Comparison of ENCODE assay signal across 9 cellular contexts in the genomic region with DNA sequence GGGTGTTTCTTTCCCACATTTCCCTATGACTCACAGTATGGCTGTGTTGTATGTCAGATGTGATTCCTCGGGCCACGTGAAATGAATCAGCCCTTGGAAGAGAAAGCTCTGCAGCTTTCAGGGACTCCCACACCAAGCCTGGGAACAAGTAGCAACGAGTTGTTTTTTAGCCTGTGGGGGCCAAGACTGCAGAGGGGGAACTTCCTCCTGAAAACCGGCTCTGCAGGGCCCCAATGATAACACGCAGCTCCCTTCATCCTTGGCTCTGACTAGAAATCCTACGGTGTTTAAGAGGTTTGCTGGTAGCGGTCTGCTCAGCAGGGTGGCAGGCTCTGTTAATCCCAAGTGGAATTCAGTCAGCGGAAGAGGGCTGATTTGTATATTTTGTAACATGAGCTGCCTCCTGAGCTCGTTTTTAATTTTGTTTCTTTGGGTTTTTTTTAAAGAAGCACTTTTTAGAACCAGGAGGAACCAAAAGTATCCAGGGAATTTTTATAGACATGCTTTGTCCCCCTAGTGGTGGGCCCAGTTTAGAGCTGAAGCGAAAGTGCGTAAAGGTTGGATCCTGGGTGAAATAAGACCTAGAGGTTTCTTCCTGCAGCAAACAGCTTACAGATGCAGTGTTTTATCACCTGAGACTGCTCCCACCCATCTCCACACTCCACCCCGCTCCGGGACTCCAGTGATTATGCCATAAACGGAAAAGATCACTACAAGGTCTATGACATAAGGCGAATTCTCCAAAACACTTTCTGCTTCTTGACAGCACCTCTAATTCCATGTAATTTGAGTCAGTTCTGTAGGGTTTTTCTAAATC. TPM values are rescaled to one million over a fixed set of nuclear protein-coding genes. Genes with fewer than 3 reads are reported as not detected.
DNase-seq lines count a peak whose midpoint lies in the region; ATAC-seq and TF ChIP-seq lines count a peak whose summit lies in the region.
"Had no signal": no experiment of that assay in that cellular context is flagged by ENCODE, and none has a peak within 500 bp of the region (broad histone marks: within the 10 kb centered on the region; RNA-seq: fewer than 3 reads in every experiment).

No MANE protein-coding gene starts in this region.

- 0 out of 2 replicates have a peak overlapping the region, but pooled peaks have one; percentile 20 for H2AFZ ChIP-seq in GM23338
- H2AFZ ChIP-seq in OCI-LY1 (ENCODE audit: low read length), result no peak overlapping the region

- H3K27ac ChIP-seq in GM23338 (ENCODE audit: low read depth) (peak overlapping the region; percentile 80), OCI-LY1 (ENCODE audit: low read depth, low read length, poor library complexity, severe bottlenecking) (no peak overlapping the region)
- H3K27ac ChIP-seq: neutrophil had no signal

- no peaks in the 10 kb centered on the region; the same call in 1 of the 2 replicates for H3K36me3 ChIP-seq in GM23338 (ENCODE audit: insufficient read depth)
- no peaks in the 10 kb centered on the region for H3K36me3 ChIP-seq in OCI-LY1 (ENCODE audit: insufficient read depth, low read length)
- H3K36me3 ChIP-seq: neutrophil had no signal

- H3K27me3 ChIP-seq in GM23338 (ENCODE audit: insufficient read depth) (no peaks in the 10 kb centered on the region), OCI-LY1 (ENCODE audit: insufficient read depth, low read length) (no peaks in the 10 kb centered on the region)
- H3K27me3 ChIP-seq: neutrophil had no signal

- H3F3A ChIP-seq in GM23338 (replicated peaks; ENCODE audit: low read depth) (peaks cover 8% of the 10 kb centered on the region; the same call in 1 of the 2 replicates), OCI-LY1 (ENCODE audit: insufficient read depth, low read length) (no peaks in the 10 kb centered on the region)

- H3K9ac ChIP-seq in OCI-LY1 (ENCODE audit: low read length), result no peak overlapping the region

- H3K9me2 ChIP-seq in GM23338 (ENCODE audit: insufficient read depth), result no peaks in the 10 kb centered on the region
- no peaks in the 10 kb centered on the region for H3K9me2 ChIP-seq in OCI-LY1 (ENCODE audit: low read depth, low read length)

- H3K4me2 ChIP-seq in GM23338 (peak overlapping the region; percentile 12), OCI-LY1 (ENCODE audit: low read length) (no peak overlapping the region)

- peak; percentile 45 for DNase-seq in 8988T
- DNase-seq in GM23338 (ENCODE audit: low spot score), result peak; percentile 88
- peak; percentile 49 for DNase-seq in endothelial cell (ENCODE audit: low spot score)
- peak; percentile 28 to 68 for DNase-seq in mesothelial cell of epicardium (ENCODE audit: low spot score in 2 of 2, unreplicated experiment in 2 of 2)
- DNase-seq in stimulated activated naive CD4-positive, alpha-beta T cell treated with Interleukin-2 at 50 U/mL for 16 hours (lab: John Stamatoyannopoulos, UW), result no peak

- H3K36me3 Mint-ChIP-seq in GM23338 (ENCODE audit: low read depth), result 0 out of 3 replicates have a peak, but pooled peaks cover under 1% of the 10 kb centered on the region
- no peaks in the 10 kb centered on the region for H3K36me3 Mint-ChIP-seq in endothelial cell (ENCODE audit: low read depth, unreplicated experiment)
- peaks cover 5% of the 10 kb centered on the region for H3K36me3 Mint-ChIP-seq in mesothelial cell of epicardium

- peaks cover 19% of the 10 kb centered on the region for H3K4me1 ChIP-seq in GM23338 (ENCODE audit: insufficient read depth)
- H3K4me1 ChIP-seq in OCI-LY1 (ENCODE audit: insufficient read depth, low read length, severe bottlenecking), result no peaks in the 10 kb centered on the region

- peaks cover 39% of the 10 kb centered on the region for H3K4me1 Mint-ChIP-seq in GM23338
- peaks cover 13% of the 10 kb centered on the region for H3K4me1 Mint-ChIP-seq in endothelial cell (ENCODE audit: unreplicated experiment)
- H3K4me1 Mint-ChIP-seq in mesothelial cell of epicardium, result peaks cover 33% of the 10 kb centered on the region

- H3K27ac Mint-ChIP-seq in GM23338, result peak overlapping the region; percentile 83
- H3K27ac Mint-ChIP-seq in endothelial cell (ENCODE audit: unreplicated experiment), result no peak overlapping the region
- peak overlapping the region; percentile 95 for H3K27ac Mint-ChIP-seq in mesothelial cell of epicardium

- TF ChIP-seq CTCF in GM23338 (conservative IDR thresholded peaks at IDR 0.05; ENCODE audit: low read depth in 2 of 2), result peak; percentile 58 to 98
- TF ChIP-seq CTCF in OCI-LY1 (IDR thresholded peaks at IDR 0.05; ENCODE audit: low read length), result peak; percentile 64
- TF ChIP-seq CTCF in endothelial cell (IDR thresholded peaks at IDR 0.05; ENCODE audit: unreplicated experiment), result peak; percentile 86
- peak; percentile 90 for TF ChIP-seq CTCF in mesothelial cell of epicardium (IDR thresholded peaks at IDR 0.05; ENCODE audit: unreplicated experiment)

- H3K9me3 ChIP-seq in OCI-LY1 (ENCODE audit: low read length), result no peaks in the 10 kb centered on the region
- H3K9me3 ChIP-seq: neutrophil had no signal

- H3K4me3 Mint-ChIP-seq in GM23338, result peak overlapping the region; percentile 52
- H3K4me3 Mint-ChIP-seq in endothelial cell (ENCODE audit: unreplicated experiment), result peak overlapping the region; percentile 53
- H3K4me3 Mint-ChIP-seq in mesothelial cell of epicardium, result peak overlapping the region; percentile 67

- H3K9me3 Mint-ChIP-seq in GM23338, result no peaks in the 10 kb centered on the region
- H3K9me3 Mint-ChIP-seq in endothelial cell (ENCODE audit: unreplicated experiment), result no peaks in the 10 kb centered on the region
- H3K9me3 Mint-ChIP-seq in mesothelial cell of epicardium, result no peaks in the 10 kb centered on the region

- ATAC-seq in GM23338 (peak; percentile 93), GM19467 (IDR thresholded peaks at IDR 0.05; ENCODE audit: unreplicated experiment) (no peak), GM19035 (IDR thresholded peaks at IDR 0.05; ENCODE audit: unreplicated experiment) (no peak)

- H4K20me1 ChIP-seq in GM23338 (replicated peaks; ENCODE audit: insufficient read depth), result no peaks in the 10 kb centered on the region
- H4K20me1 ChIP-seq in OCI-LY1 (ENCODE audit: insufficient read depth, low read length), result no peaks in the 10 kb centered on the region

- H3K79me2 ChIP-seq in GM23338 (replicated peaks; ENCODE audit: insufficient read depth) (no peaks in the 10 kb centered on the region), OCI-LY1 (ENCODE audit: insufficient read depth, low read length) (no peaks in the 10 kb centered on the region)

- peak overlapping the region; percentile 13 for H3K4me3 ChIP-seq in GM23338
- no peak overlapping the region for H3K4me3 ChIP-seq in OCI-LY1 (ENCODE audit: low read depth, low read length, poor library complexity, severe bottlenecking)

- H3K27me3 Mint-ChIP-seq in GM23338 (ENCODE audit: insufficient read depth, low read depth, poor library complexity), result peaks cover 4% of the 10 kb centered on the region
- no peaks in the 10 kb centered on the region for H3K27me3 Mint-ChIP-seq in endothelial cell (ENCODE audit: unreplicated experiment)
- H3K27me3 Mint-ChIP-seq in mesothelial cell of epicardium (ENCODE audit: low read depth), result no peaks in the 10 kb centered on the region

TF ChIP-seq in GM23338, 12 proteins besides CTCF, POLR2A, EP300 and RAD21 (continues in another document):
- TF ChIP-seq EZH2phosphoT487 (IDR thresholded peaks at IDR 0.05; ENCODE audit: unreplicated experiment), result no peak
- TF ChIP-seq EZH2 (IDR thresholded peaks at IDR 0.05; ENCODE audit: low read depth, unreplicated experiment), result no peak
- TF ChIP-seq, protein P1, sequence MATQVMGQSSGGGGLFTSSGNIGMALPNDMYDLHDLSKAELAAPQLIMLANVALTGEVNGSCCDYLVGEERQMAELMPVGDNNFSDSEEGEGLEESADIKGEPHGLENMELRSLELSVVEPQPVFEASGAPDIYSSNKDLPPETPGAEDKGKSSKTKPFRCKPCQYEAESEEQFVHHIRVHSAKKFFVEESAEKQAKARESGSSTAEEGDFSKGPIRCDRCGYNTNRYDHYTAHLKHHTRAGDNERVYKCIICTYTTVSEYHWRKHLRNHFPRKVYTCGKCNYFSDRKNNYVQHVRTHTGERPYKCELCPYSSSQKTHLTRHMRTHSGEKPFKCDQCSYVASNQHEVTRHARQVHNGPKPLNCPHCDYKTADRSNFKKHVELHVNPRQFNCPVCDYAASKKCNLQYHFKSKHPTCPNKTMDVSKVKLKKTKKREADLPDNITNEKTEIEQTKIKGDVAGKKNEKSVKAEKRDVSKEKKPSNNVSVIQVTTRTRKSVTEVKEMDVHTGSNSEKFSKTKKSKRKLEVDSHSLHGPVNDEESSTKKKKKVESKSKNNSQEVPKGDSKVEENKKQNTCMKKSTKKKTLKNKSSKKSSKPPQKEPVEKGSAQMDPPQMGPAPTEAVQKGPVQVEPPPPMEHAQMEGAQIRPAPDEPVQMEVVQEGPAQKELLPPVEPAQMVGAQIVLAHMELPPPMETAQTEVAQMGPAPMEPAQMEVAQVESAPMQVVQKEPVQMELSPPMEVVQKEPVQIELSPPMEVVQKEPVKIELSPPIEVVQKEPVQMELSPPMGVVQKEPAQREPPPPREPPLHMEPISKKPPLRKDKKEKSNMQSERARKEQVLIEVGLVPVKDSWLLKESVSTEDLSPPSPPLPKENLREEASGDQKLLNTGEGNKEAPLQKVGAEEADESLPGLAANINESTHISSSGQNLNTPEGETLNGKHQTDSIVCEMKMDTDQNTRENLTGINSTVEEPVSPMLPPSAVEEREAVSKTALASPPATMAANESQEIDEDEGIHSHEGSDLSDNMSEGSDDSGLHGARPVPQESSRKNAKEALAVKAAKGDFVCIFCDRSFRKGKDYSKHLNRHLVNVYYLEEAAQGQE (IDR thresholded peaks at IDR 0.05; ENCODE audit: unreplicated experiment), result no peak
- no peak for TF ChIP-seq POLR2AphosphoS5 (IDR thresholded peaks at IDR 0.05; ENCODE audit: low read depth)
- TF ChIP-seq ZNF331 (CRISPR knock-in tag; IDR thresholded peaks at IDR 0.05; ENCODE audit: low read depth), result no peak
- no peak for TF ChIP-seq ZNF114 (CRISPR knock-in tag; IDR thresholded peaks at IDR 0.05)

RNA-seq across cellular contexts. Expression of a gene that starts 48.8 kb away (rescaled TPM):
- total RNA-seq in GM23338 (2014; rRNA removed; shearing (Covaris generic)), result 19.0 and 19.5 TPM in 2 replicates
- polyA plus RNA-seq in GM23338 (2016; fragmentation: Nextera tagmentation; extraction: Ambion mirVana), result 3.4 and 4.3 TPM in 2 replicates
- total RNA-seq in endothelial cell (ENCODE audit: unreplicated experiment) (2.3 TPM), mesothelial cell of epicardium (9.2 to 10.4 TPM (median 9.9 TPM) in 3 replicates)
